10 cellular contexts compared by ENCODE assay signal in genomic region chr3:152276688-152277087, GRCh38. TPM values are rescaled to one million over a fixed set of nuclear protein-coding genes. Genes with fewer than 3 reads are reported as not detected.
DNase-seq lines count a peak whose midpoint lies in the region; ATAC-seq and TF ChIP-seq lines count a peak whose summit lies in the region.
"Had no signal": no experiment of that assay in that cellular context is flagged by ENCODE, and none has a peak within 500 bp of the region (broad histone marks: within the 10 kb centered on the region; RNA-seq: fewer than 3 reads in every experiment).

No MANE protein-coding gene starts in this region.

- peaks cover 77% of the 10 kb centered on the region for H3K4me1 Mint-ChIP-seq in activated T-cell treated with anti-CD3 and anti-CD28 coated beads, Interleukin-2, amount 50 U/mL, for 24 hours (ENCODE audit: low read depth)

- no peaks in the 10 kb centered on the region for H3K27me3 Mint-ChIP-seq in activated T-cell treated with anti-CD3 and anti-CD28 coated beads, Interleukin-2, amount 50 U/mL, for 24 hours

- ATAC-seq in thoracic aorta (ENCODE audit: insufficient number of reproducible peaks, low FRiP score, low read depth): no peak

- TF ChIP-seq EP300 in esophagus muscularis mucosa (IDR thresholded peaks at IDR 0.05): no peak

- peak overlapping the region; percentile 41 for H3K4me3 Mint-ChIP-seq in activated T-cell treated with anti-CD3 and anti-CD28 coated beads, Interleukin-2, amount 50 U/mL, for 24 hours

- H3K4me1 ChIP-seq in esophagus muscularis mucosa (peaks cover 88 to 99% (median 92%) of the 10 kb centered on the region in 4 donors), thoracic aorta (ENCODE audit: control insufficient read depth in 1 of 2, low read depth in 2 of 2) (peaks cover 68 to 85% of the 10 kb centered on the region in 2 donors)

- no peaks in the 10 kb centered on the region for H3K9me3 ChIP-seq in SK-N-MC (ENCODE audit: low read depth, low read length)
- no peaks in the 10 kb centered on the region for H3K9me3 ChIP-seq in esophagus muscularis mucosa
- H3K9me3 ChIP-seq in thoracic aorta: no peaks in the 10 kb centered on the region
- H3K9me3 ChIP-seq: SJSA1 had no signal

- no peaks in the 10 kb centered on the region for H3K9me3 Mint-ChIP-seq in activated T-cell treated with anti-CD3 and anti-CD28 coated beads, Interleukin-2, amount 50 U/mL, for 24 hours

- H3K4me3 ChIP-seq in SK-N-MC: no peak overlapping the region
- H3K4me3 ChIP-seq in esophagus muscularis mucosa: peak overlapping the region in 1 of 4 donors; percentile 2
- H3K4me3 ChIP-seq in thoracic aorta: peak overlapping the region; percentile 48
- H3K4me3 ChIP-seq: SJSA1 had no signal

- H3K36me3 ChIP-seq in SK-N-MC (ENCODE audit: insufficient read depth, low read length): peaks cover 14% of the 10 kb centered on the region
- no peaks in the 10 kb centered on the region for H3K36me3 ChIP-seq in esophagus muscularis mucosa
- H3K36me3 ChIP-seq in thoracic aorta: no peaks in the 10 kb centered on the region

- intact Hi-C loops in esophagus muscularis mucosa (cut with DNase I): no loop called here

- WGBS in esophagus muscularis mucosa: 65% methylated on average over 1 of the region's 1 CpG

- H3K9ac ChIP-seq in SK-N-MC (ENCODE audit: insufficient read length): no peak overlapping the region

- H3K27ac Mint-ChIP-seq in activated T-cell treated with anti-CD3 and anti-CD28 coated beads, Interleukin-2, amount 50 U/mL, for 24 hours: peak overlapping the region; percentile 85

- no peak for TF ChIP-seq POLR2A in esophagus muscularis mucosa (IDR thresholded peaks at IDR 0.05; ENCODE audit: low read depth)

- H3K27me3 ChIP-seq in esophagus muscularis mucosa: no peaks in the 10 kb centered on the region
- H3K27me3 ChIP-seq in thoracic aorta (replicated peaks; ENCODE audit: insufficient read depth): no peaks in the 10 kb centered on the region
- H3K27me3 ChIP-seq: SJSA1 had no signal

- TF ChIP-seq CTCF in esophagus muscularis mucosa (IDR thresholded peaks at IDR 0.05) (no peak), thoracic aorta (IDR thresholded peaks at IDR 0.05) (no peak)

- no peak for DNase-seq in activated T-cell treated with anti-CD3 and anti-CD28 coated beads, Interleukin-2, amount 50 U/mL, for 24 hours
- no peak for DNase-seq in activated T-cell treated with anti-CD3 and anti-CD28 coated beads, Interleukin-2, amount 50 U/mL, for 1 hour
- DNase-seq in SK-N-MC (ENCODE audit: low read depth, low spot score) (no peak), esophagus muscularis mucosa (ENCODE audit: extremely low spot score) (no peak), thoracic aorta (ENCODE audit: low spot score) (no peak), KG1 (lab: John Stamatoyannopoulos, UW) (no peak), NCI-H1048 (lab: John Stamatoyannopoulos, UW) (no peak), NCI-H128 (lab: John Stamatoyannopoulos, UW; ENCODE audit: unreplicated experiment) (no peak)
- DNase-seq: central memory CD4-positive, alpha-beta T cell had no signal

- H3K36me3 Mint-ChIP-seq in activated T-cell treated with anti-CD3 and anti-CD28 coated beads, Interleukin-2, amount 50 U/mL, for 24 hours (ENCODE audit: low read depth): peaks cover 26% of the 10 kb centered on the region

- H3K27ac ChIP-seq in SK-N-MC (0 out of 2 replicates have a peak overlapping the region, but pooled peaks have one; percentile 4), esophagus muscularis mucosa (replicated peaks in 1 of 4) (peak overlapping the region; percentile 66 to 98 (median 97)), thoracic aorta (peak overlapping the region; percentile 97 to 99)
- H3K27ac ChIP-seq: SJSA1 had no signal

RNA-seq across cellular contexts. Expression of gene MBNL1, which starts 8.0 kb away (rescaled TPM):
- total RNA-seq in esophagus muscularis mucosa (100 to 1,000 TPM; 635 to 868 (median 720) TPM), thoracic aorta (1,000 to 10,000 TPM in 1 of 2 donors, 100 to 1,000 TPM in 1; 783 to 1,062 TPM)

Comparison
In these comparisons a context has a peak if more than half of its experiments do, and no peak if none do; other contexts are left out.
1. H3K27ac ChIP-seq: peak in every context shown above with its lines; median percentile 98 in thoracic aorta; 97 in esophagus muscularis mucosa; 4 in SK-N-MC.